ENCODE assay signal across 8 cellular contexts in the genomic region with DNA sequence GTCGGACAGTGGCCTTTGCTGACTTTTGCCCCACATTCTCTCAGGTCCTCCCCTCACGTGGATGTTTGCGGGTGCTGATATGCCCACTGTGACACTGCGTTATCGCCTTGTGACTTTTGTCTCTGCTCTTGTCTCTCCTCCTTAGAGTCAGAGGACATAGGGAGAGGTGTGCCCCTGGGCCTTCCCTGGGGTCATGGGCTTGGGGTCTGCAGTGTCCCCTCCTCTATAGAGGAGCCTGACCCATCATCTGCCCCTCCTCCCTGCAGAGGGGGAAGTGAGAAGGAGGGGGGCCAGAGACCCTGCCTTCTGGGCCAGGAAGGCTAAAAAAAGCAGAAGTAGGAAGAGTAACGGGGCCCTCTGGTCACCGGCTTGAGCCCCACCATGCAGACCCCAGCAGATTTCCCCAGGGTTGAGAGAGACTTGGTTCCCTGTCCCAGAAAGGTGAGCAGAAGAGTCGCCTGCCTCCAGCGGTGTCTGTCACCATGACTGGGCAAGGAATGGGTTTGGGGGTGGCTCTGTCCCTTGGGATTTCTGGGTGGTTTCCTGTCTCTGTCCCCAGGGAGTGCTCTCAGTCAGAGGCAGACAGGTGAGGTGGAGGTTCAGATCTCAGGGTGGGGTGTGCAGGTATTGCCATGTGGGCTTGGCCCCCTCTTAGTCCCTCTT. TPM values are rescaled to one million over a fixed set of nuclear protein-coding genes. Genes with fewer than 3 reads are reported as not detected.
A peak's percentile ranks its signal among the peaks of the same experiment; 100 is the strongest.
DNase-seq lines count a peak whose midpoint lies in the region; ATAC-seq, FAIRE-seq and TF ChIP-seq lines count a peak whose summit lies in the region.
"Had no signal": no experiment of that assay in that cellular context is flagged by ENCODE, and none has a peak within 500 bp of the region (broad histone marks: within the 10 kb centered on the region; RNA-seq: fewer than 3 reads in every experiment).

No MANE protein-coding gene starts in this region.

- H3K36me3 ChIP-seq in duodenal mucosa (ENCODE audit: control insufficient read depth in 1 of 2, insufficient read depth in 2 of 2, low read length in 2 of 2) (peaks cover 18 to 49% of the 10 kb centered on the region in 2 donors), skeletal muscle tissue (ENCODE audit: control insufficient read depth in 3 of 3, insufficient read depth in 3 of 3, low read length in 3 of 3) (no peaks in the 10 kb centered on the region)

- H3K27me3 ChIP-seq in duodenal mucosa (ENCODE audit: control insufficient read depth in 1 of 2, insufficient read depth in 2 of 2, low read length in 2 of 2) = no peaks in the 10 kb centered on the region
- H3K27me3 ChIP-seq in skeletal muscle tissue (ENCODE audit: control insufficient read depth in 3 of 3, insufficient read depth in 3 of 3, low read length in 3 of 3) = peaks cover 0 to 3% (median 0%) of the 10 kb centered on the region in 3 donors

- H3K9ac ChIP-seq in duodenal mucosa (ENCODE audit: low read depth in 1 of 2, low read length in 2 of 2) = peak overlapping the region in 1 of 2 donors; percentile 62
- H3K9ac ChIP-seq in skeletal muscle tissue (ENCODE audit: low read depth in 1 of 3, low read length in 3 of 3) = peak overlapping the region in 1 of 3 donors; percentile 43

- H3K4me3 ChIP-seq in GM12875 (ENCODE audit: low read depth, low read length) (peak overlapping the region; percentile 51), duodenal mucosa (ENCODE audit: low read depth in 1 of 2, low read length in 2 of 2) (peak overlapping the region; percentile 45 to 46), skeletal muscle tissue (ENCODE audit: low read length in 3 of 3) (peak overlapping the region in 1 of 3 donors; percentile 36)

- H3K9me3 ChIP-seq in duodenal mucosa (ENCODE audit: control insufficient read depth in 1 of 2, low read length in 2 of 2) (no peaks in the 10 kb centered on the region), skeletal muscle tissue (ENCODE audit: control insufficient read depth in 3 of 3, low read length in 3 of 3) (no peaks in the 10 kb centered on the region)

- no peak for ATAC-seq in GM19023 (IDR thresholded peaks at IDR 0.05; ENCODE audit: unreplicated experiment)

- no peak for TF ChIP-seq CTCF in GM12875 (IDR thresholded peaks at IDR 0.05; ENCODE audit: borderline replicate concordance, insufficient read depth, low read depth, low read length)
- TF ChIP-seq CTCF in D721Med (IDR thresholded peaks at IDR 0.05; ENCODE audit: insufficient read depth, missing control alignments) = no peak

- DNase-seq in NOMO-1 (lab: John Stamatoyannopoulos, UW; ENCODE audit: unreplicated experiment in 2 of 2) = peak; percentile 20 to 52
- DNase-seq in D721Med (ENCODE audit: insufficient read length, low spot score) = no peak
- DNase-seq in glomerular visceral epithelial cell (ENCODE audit: extremely low spot score) = no peak
- DNase-seq: mesendoderm had no signal

- H3K27ac ChIP-seq in duodenal mucosa (ENCODE audit: low read depth, low read length) (peak overlapping the region; percentile 67), skeletal muscle tissue (ENCODE audit: low read depth, low read length) (peak overlapping the region; percentile 74)

- no peak for FAIRE-seq in D721Med (lab: Jason Lieb, UNC)

- H3K4me1 ChIP-seq in duodenal mucosa (ENCODE audit: control insufficient read depth in 1 of 2, insufficient read depth in 2 of 2, low read length in 2 of 2) = peaks cover 21 to 66% of the 10 kb centered on the region in 2 donors
- peaks cover 2 to 20% (median 2%) of the 10 kb centered on the region in 3 donors for H3K4me1 ChIP-seq in skeletal muscle tissue (ENCODE audit: control insufficient read depth in 3 of 3, insufficient read depth in 3 of 3, low read length in 3 of 3)

RNA-seq across cellular contexts. Expression of gene RPS6KA1, which starts 13.4 kb away (rescaled TPM):
- total RNA-seq in skeletal muscle tissue = 8.9 TPM

Comparison
In these comparisons a context has a peak if more than half of its experiments do, and no peak if none do; other contexts are left out.
1. DNase-seq: peak in NOMO-1 (2 of 2); none in D721Med (single experiment) and glomerular visceral epithelial cell (single experiment).